Comparison of ENCODE assay signal across 6 cellular contexts in the genomic region with DNA sequence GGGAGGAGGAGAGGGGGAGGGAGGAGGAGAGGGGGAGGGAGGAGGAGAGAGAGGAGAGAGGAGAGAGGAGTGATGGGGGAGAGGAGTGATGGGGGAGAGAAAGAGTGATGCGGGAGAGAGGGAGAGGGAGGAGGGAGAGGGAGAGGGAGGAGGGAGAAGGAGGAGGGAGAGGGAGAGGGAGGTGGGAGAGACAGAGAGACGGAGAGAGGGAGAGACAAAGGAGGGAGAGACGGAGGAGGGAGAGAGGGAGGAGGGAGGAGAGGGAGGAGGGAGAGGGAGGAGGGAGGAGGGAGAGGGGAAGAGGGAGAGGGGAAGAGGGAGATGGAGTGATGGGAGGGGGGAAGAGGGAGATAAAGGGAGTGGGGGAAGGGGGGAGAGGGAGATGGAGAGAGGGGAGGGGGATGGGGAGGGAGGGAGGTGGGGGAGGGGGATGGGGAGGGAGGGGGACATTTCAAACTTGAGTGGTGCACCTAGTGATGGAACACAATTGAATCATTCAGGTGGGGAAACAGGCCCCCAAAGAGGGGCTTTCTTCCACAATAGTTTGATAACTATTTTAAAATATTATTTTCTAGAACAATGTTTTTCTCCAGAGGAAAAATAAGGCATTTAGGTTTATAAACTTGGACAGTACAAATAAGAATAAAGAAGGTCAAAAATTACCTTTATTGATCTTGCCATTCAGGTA.
"Had no signal": no experiment of that assay in that cellular context is flagged by ENCODE, and none has a peak within 500 bp of the region (broad histone marks: within the 10 kb centered on the region; RNA-seq: fewer than 3 reads in every experiment).

No MANE protein-coding gene starts in this region.

- H3K27ac ChIP-seq: GM23248 had no signal

- H3K9me3 ChIP-seq: HAP-1 had no signal

- H2AFZ ChIP-seq: GM23248 had no signal

- ATAC-seq: HCT116 had no signal

- DNase-seq: GOT3, H7 had no signal

- H3K4me1 ChIP-seq: HAP-1 had no signal

- H3K4me3 ChIP-seq: GM23248, HAP-1 had no signal

- FAIRE-seq: HTR-8/SVneo had no signal

- H3K36me3 ChIP-seq: HAP-1 had no signal

- H3K9ac ChIP-seq: GM23248 had no signal
